ENCODE assay signal across 26 cellular contexts in the genomic region with DNA sequence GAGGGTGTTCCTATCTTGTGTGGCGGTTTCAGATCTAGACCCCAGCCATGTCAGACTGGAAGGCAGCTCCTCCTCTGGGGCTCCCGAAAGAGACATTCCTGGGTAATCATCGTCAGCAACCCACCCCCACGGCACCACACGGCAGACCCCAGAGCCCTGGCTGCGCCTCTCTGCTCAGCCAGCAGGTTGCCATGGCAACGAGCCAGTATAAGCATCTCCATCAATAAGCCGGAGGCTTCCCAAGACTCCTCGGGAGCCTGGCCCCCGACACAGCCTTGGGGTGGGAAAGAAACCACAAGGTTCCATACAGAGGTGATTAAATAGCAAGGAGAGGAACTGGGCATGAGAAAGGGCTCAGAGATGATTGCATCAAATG.
DNase-seq lines count a peak whose midpoint lies in the region; ATAC-seq, FAIRE-seq and TF ChIP-seq lines count a peak whose summit lies in the region.
"Had no signal": no experiment of that assay in that cellular context is flagged by ENCODE, and none has a peak within 500 bp of the region (broad histone marks: within the 10 kb centered on the region; RNA-seq: fewer than 3 reads in every experiment).

No MANE protein-coding gene starts in this region.

- no peaks in the 10 kb centered on the region for H4K20me1 ChIP-seq in astrocyte (ENCODE audit: insufficient read depth, low read length)

- no peak overlapping the region for H3K9ac ChIP-seq in astrocyte (ENCODE audit: low read length)
- H3K9ac ChIP-seq: GM23248 had no signal

- H3K36me3 ChIP-seq in astrocyte (ENCODE audit: insufficient read depth, low read length): no peaks in the 10 kb centered on the region
- H3K36me3 ChIP-seq: adrenal gland, cardiac muscle cell, thyroid gland had no signal

- no peaks in the 10 kb centered on the region for H3K36me3 Mint-ChIP-seq in astrocyte (ENCODE audit: low read depth, unreplicated experiment)
- H3K36me3 Mint-ChIP-seq: immature natural killer cell had no signal

- H3K9me3 Mint-ChIP-seq in astrocyte (ENCODE audit: unreplicated experiment): no peaks in the 10 kb centered on the region
- H3K9me3 Mint-ChIP-seq: activated CD8-positive, alpha-beta T cell treated with anti-CD3 and anti-CD28 coated beads for 36 hours; immature natural killer cell had no signal

- H3K4me2 ChIP-seq in astrocyte (ENCODE audit: low read length): no peak overlapping the region

- no peak overlapping the region for H2AFZ ChIP-seq in astrocyte (ENCODE audit: low read depth, low read length)
- H2AFZ ChIP-seq: GM23248 had no signal

- no peak for ATAC-seq in HG03439 (IDR thresholded peaks at IDR 0.05; ENCODE audit: unreplicated experiment)
- ATAC-seq: activated CD8-positive, alpha-beta T cell treated with anti-CD3 and anti-CD28 coated beads for 36 hours; mucosa of descending colon; stimulated activated naive CD8-positive, alpha-beta T cell treated with anti-CD3 and anti-CD28 coated beads, Interleukin-15, Interleukin-2, amounts not matched to agents 100 U/mL and 50 U/mL, for 24 hours had no signal

- H3K27me3 ChIP-seq in astrocyte (ENCODE audit: insufficient read depth, low read length): peaks cover 23% of the 10 kb centered on the region
- H3K27me3 ChIP-seq: adrenal gland, cardiac muscle cell, thyroid gland had no signal

- TF ChIP-seq CTCF in astrocyte (IDR thresholded peaks at IDR 0.05; ENCODE audit: insufficient read depth, low read depth, low read length): no peak

- H3K27ac ChIP-seq in astrocyte (ENCODE audit: low read depth, low read length): no peak overlapping the region
- H3K27ac ChIP-seq: 22Rv1, adrenal gland, cardiac muscle cell, GM23248, thyroid gland had no signal

- no peak overlapping the region for H3K4me3 Mint-ChIP-seq in astrocyte (ENCODE audit: unreplicated experiment)
- H3K4me3 Mint-ChIP-seq: activated CD8-positive, alpha-beta T cell treated with anti-CD3 and anti-CD28 coated beads for 36 hours; B cell; immature natural killer cell had no signal

- peak overlapping the region; percentile 62 for H3K27ac Mint-ChIP-seq in astrocyte (ENCODE audit: unreplicated experiment)
- H3K27ac Mint-ChIP-seq: activated CD8-positive, alpha-beta T cell treated with anti-CD3 and anti-CD28 coated beads for 36 hours; B cell; immature natural killer cell had no signal

- peak; percentile 30 for DNase-seq in DMS 273 (lab: John Stamatoyannopoulos, UW; ENCODE audit: unreplicated experiment)
- no peak for DNase-seq in DMS 273 treated with DMSO at 0.1 percent for 48 hours (lab: John Stamatoyannopoulos, UW)
- no peak for DNase-seq in astrocyte (ENCODE audit: low read depth)
- DNase-seq in inferior parietal cortex (ENCODE audit: extremely low spot score): peak; percentile 13
- DNase-seq in retina: peak; percentile 84
- no peak for DNase-seq in activated gamma-delta T cell (lab: John Stamatoyannopoulos, UW)
- DNase-seq in DMS114 treated with DMSO at 0.1 percent for 48 hours (lab: John Stamatoyannopoulos, UW; ENCODE audit: unreplicated experiment): no peak
- DNase-seq: activated CD4-positive, CD25-positive, alpha-beta regulatory T cell; activated CD8-positive, alpha-beta T cell treated with anti-CD3 and anti-CD28 coated beads for 36 hours; activated gamma-delta T cell treated with Interleukin-2 at 50 U/mL for 16 hours; activated T-cell treated with anti-CD3 and anti-CD28 coated beads for 4 hours; adrenal gland; GM23248; immature natural killer cell; mucosa of descending colon; NCI-H1048; NCI-H187 treated with DMSO at 0.1 percent for 48 hours; RPMI8226; stimulated activated CD4-positive, alpha-beta T cell treated with anti-CD3 and anti-CD28 coated beads, Interleukin-4, amount 100 ng/mL, for 24 hours; stimulated activated naive CD8-positive, alpha-beta T cell treated with anti-CD3 and anti-CD28 coated beads, Interleukin-15, Interleukin-2, amounts not matched to agents 100 U/mL and 50 U/mL, for 24 hours; T-helper 9 cell; thyroid gland had no signal

- no peaks in the 10 kb centered on the region for H3K4me1 ChIP-seq in astrocyte (ENCODE audit: insufficient read depth, low read length)
- H3K4me1 ChIP-seq: adrenal gland, thyroid gland had no signal

- H3K27me3 Mint-ChIP-seq in astrocyte (ENCODE audit: low read depth, unreplicated experiment): peaks cover 63% of the 10 kb centered on the region

- H3K4me3 ChIP-seq in astrocyte (ENCODE audit: insufficient read depth, low read depth, low read length): no peak overlapping the region
- H3K4me3 ChIP-seq: adrenal gland, cardiac muscle cell, GM23248, mucosa of descending colon, thyroid gland had no signal

- H3K79me2 ChIP-seq in astrocyte (ENCODE audit: insufficient read depth, low read length): no peaks in the 10 kb centered on the region

- H3K4me1 Mint-ChIP-seq in astrocyte (ENCODE audit: low read depth, unreplicated experiment): no peaks in the 10 kb centered on the region
- H3K4me1 Mint-ChIP-seq: B cell, immature natural killer cell had no signal

- no peak for FAIRE-seq in astrocyte (lab: Jason Lieb, UNC)

- H3K9me3 ChIP-seq in astrocyte (ENCODE audit: insufficient read depth, low read depth, low read length): no peaks in the 10 kb centered on the region
- H3K9me3 ChIP-seq: adrenal gland, mucosa of descending colon, thyroid gland had no signal

Comparison
In these comparisons a context has a peak if more than half of its experiments do, and no peak if none do; other contexts are left out.
1. DNase-seq: peak in DMS 273 (single experiment), inferior parietal cortex (single experiment) and retina (single experiment); none in DMS 273 treated with DMSO at 0.1 percent for 48 hours (single experiment), astrocyte (single experiment), activated gamma-delta T cell (single experiment) and DMS114 treated with DMSO at 0.1 percent for 48 hours (single experiment).